In genomic region chr4:236028-236427, GRCh38 we compare ENCODE assay signal across 29 cellular contexts.
"Had no signal": no experiment of that assay in that cellular context is flagged by ENCODE, and none has a peak within 500 bp of the region (broad histone marks: within the 10 kb centered on the region; RNA-seq: fewer than 3 reads in every experiment).

No MANE protein-coding gene starts in this region.

- H3K27ac ChIP-seq: cardiac muscle cell, esophagus muscularis mucosa, left ventricle myocardium inferior, pancreas, prostate gland, sigmoid colon, uterus had no signal

- FAIRE-seq: endothelial cell of umbilical vein, islet of Langerhans had no signal

- H3K27ac Mint-ChIP-seq: activated naive CD4-positive, alpha-beta T cell treated with anti-CD3 and anti-CD28 coated beads, Interleukin-2, amount 10 ng/mL, durations not matched to agents 7 days and 5 days; activated naive CD8-positive, alpha-beta T cell treated with anti-CD3 and anti-CD28 coated beads, Interleukin-2, amount 50 U/mL, for 24 hours; activated T-helper 1 cell treated with anti-CD3 and anti-CD28 coated beads, Interleukin-12 subunit alpha, Interleukin-12 subunit beta, Interleukin-2, Interleukin-4 antibody, amounts not matched to agents 30 ng/mL and 10 ng/mL and 1 ng/mL, durations not matched to agents 14 hours and 24 hours and 36 hours; effector memory CD8-positive, alpha-beta T cell; stimulated activated naive CD8-positive, alpha-beta T cell treated with anti-CD3 and anti-CD28 coated beads, Interleukin-15, Interleukin-2, amounts not matched to agents 100 ng/mL and 50 ng/mL, for 24 hours; type B pancreatic cell; WTC11 had no signal

- H3K4me1 ChIP-seq: esophagus muscularis mucosa, left ventricle myocardium inferior, pancreas, prostate gland, sigmoid colon, uterus had no signal

- H3K4me3 ChIP-seq: cardiac muscle cell, esophagus muscularis mucosa, left ventricle myocardium inferior, pancreas, prostate gland, sigmoid colon, smooth muscle cell, uterus had no signal

- H3K9me3 ChIP-seq: esophagus muscularis mucosa, pancreas, prostate gland, uterus had no signal

- ATAC-seq: activated naive CD8-positive, alpha-beta T cell treated with anti-CD3 and anti-CD28 coated beads, Interleukin-2, amount 50 U/mL, for 24 hours; effector memory CD8-positive, alpha-beta T cell; pancreas; WTC11 had no signal

- H3K36me3 ChIP-seq: cardiac muscle cell, esophagus muscularis mucosa, left ventricle myocardium inferior, pancreas, prostate gland, sigmoid colon, uterus had no signal

- H3K27me3 ChIP-seq: cardiac muscle cell, esophagus muscularis mucosa, pancreas, sigmoid colon, uterus had no signal

- H3K36me3 Mint-ChIP-seq: type B pancreatic cell had no signal

- DNase-seq: activated CD4-positive, alpha-beta T cell treated with anti-CD3 and anti-CD28 coated beads for 4 hours; activated CD4-positive, alpha-beta T cell treated with anti-CD3 and anti-CD28 coated beads, Interleukin-2, amount 50 U/mL, for 48 hours; activated CD8-positive, alpha-beta memory T cell treated with anti-CD3 and anti-CD28 coated beads for 24 hours; activated gamma-delta T cell; activated naive CD4-positive, alpha-beta T cell treated with anti-CD3 and anti-CD28 coated beads, Interleukin-2, amount 10 ng/mL, durations not matched to agents 7 days and 5 days; activated naive CD8-positive, alpha-beta T cell treated with anti-CD3 and anti-CD28 coated beads, Interleukin-2, amount 50 U/mL, for 24 hours; activated T-cell treated with anti-CD3 and anti-CD28 coated beads, Interleukin-2, amount 50 U/mL, for 1 hour; cortex of kidney; effector memory CD8-positive, alpha-beta T cell; foreskin melanocyte; left ventricle myocardium inferior; pancreas; retina; sigmoid colon; stimulated activated CD4-positive, alpha-beta T cell treated with anti-CD3 and anti-CD28 coated beads, Interleukin-15, amount 100 ng/mL, for 24 hours; stimulated activated CD4-positive, alpha-beta T cell treated with anti-CD3 and anti-CD28 coated beads, Interleukin-2, amount 100 ng/mL, for 24 hours; substantia nigra; T-helper 2 cell; uterus had no signal
